1 cellular context compared by ENCODE assay signal in genomic region chr7:149824301-149824741, GRCh38.
TF ChIP-seq lines count a peak whose summit lies in the region.

No MANE protein-coding gene starts in this region.

TF ChIP-seq in H1, 55 proteins besides CTCF, POLR2A, EP300 and RAD21:
- TF ChIP-seq POLR2AphosphoS5 (IDR thresholded peaks at IDR 0.05; ENCODE audit: low read depth, low read length) (no peak), EZH2 (IDR thresholded peaks at IDR 0.05; ENCODE audit: low read depth, low read length, severe bottlenecking) (no peak), USF2 (IDR thresholded peaks at IDR 0.05; ENCODE audit: low read length) (no peak), SIRT6 (IDR thresholded peaks at IDR 0.05; ENCODE audit: low read length) (no peak), SRF (IDR thresholded peaks at IDR 0.05; ENCODE audit: low read depth, low read length) (no peak), HDAC2 (IDR thresholded peaks at IDR 0.05; ENCODE audit: borderline replicate concordance in 1 of 2, low read depth in 2 of 2, low read length in 2 of 2) (no peak), KDM5A (IDR thresholded peaks at IDR 0.05; ENCODE audit: low read length) (no peak), JUN (IDR thresholded peaks at IDR 0.05; ENCODE audit: low read depth, low read length) (no peak), ZNF274 (IDR thresholded peaks at IDR 0.05; ENCODE audit: borderline replicate concordance, extremely low read depth, low read length) (no peak)
